Comparison of ENCODE assay signal across 8 cellular contexts in the genomic region with DNA sequence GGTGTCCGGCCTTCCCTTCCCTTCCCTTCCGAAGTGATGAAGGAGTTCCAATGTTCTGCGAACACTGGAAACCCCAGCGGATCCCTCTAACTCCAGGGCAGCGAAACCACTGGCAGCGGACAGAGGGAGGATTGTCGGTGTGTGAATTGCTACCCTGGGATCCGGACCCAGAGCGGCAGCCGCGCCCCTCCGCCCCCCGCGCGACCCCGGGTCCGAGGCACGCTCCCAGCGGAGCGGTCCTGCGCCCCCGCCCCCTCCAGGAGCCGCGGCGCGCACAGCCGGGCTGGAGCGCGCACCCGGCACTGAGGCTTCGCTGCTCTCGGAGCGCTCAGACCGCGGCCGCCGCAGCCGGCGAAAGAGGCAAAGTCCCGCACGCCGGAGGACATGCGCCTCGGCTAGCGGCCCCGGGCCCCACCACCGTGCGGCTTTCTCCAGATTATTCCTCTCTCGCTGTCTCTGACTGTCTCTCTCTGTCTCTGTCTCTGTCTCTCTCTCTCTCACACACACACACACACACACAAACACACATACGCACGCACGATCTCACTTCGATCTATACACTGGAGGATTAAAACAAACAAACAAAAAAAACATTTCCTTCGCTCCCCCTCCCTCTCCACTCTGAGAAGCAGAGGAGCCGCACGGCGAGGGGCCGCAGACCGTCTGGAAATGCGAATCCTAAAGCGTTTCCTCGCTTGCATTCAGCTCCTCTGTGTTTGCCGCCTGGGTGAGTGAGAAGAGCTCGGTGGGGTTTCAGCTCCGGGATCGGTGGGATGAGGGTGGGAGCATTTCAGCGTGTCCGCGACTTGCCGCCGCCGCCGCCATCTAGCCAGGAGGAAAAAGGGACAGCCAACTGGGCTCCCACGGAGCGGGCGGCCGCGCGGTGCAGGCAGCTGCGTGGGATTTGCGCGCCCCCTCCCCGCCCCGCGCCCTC. TPM values are rescaled to one million over a fixed set of nuclear protein-coding genes. Genes with fewer than 3 reads are reported as not detected.
A peak's percentile ranks its signal among the peaks of the same experiment; 100 is the strongest.
DNase-seq lines count a peak whose midpoint lies in the region; ATAC-seq, FAIRE-seq and TF ChIP-seq lines count a peak whose summit lies in the region.

Gene PTPRZ1, plus strand, starts transcription at position 331 of the 934 bp plus-strand sequence. Its CDS starts 339 bp downstream, at position 670.

- intact Hi-C loops in endothelial cell of umbilical vein (cut with micrococcal nuclease), result no loop called here

- no peak for DNase-seq in activated CD4-positive, alpha-beta T cell treated with anti-CD3 and anti-CD28 coated beads, Interleukin-2, amount 10 ng/mL, durations not matched to agents 7 days and 5 days
- DNase-seq in activated CD4-positive, alpha-beta T cell treated with anti-CD3 and anti-CD28 coated beads, Interleukin-2, amount 50 U/mL, for 1 hour, result no peak
- DNase-seq in NCI-H774 (lab: John Stamatoyannopoulos, UW) (peak; percentile 7), endothelial cell of umbilical vein (ENCODE audit: low read depth, low spot score) (peak; percentile 21), mesenchymal stem cell (peak; percentile 38), tibial nerve (ENCODE audit: low spot score in 2 of 2) (no peak)

- H2BK120ac ChIP-seq in mesenchymal stem cell (ENCODE audit: low read depth, low read length), result no peak within 1 kb of the TSS

- H3K9ac ChIP-seq in endothelial cell of umbilical vein (replicated peaks; ENCODE audit: extremely low read depth, insufficient read depth, low read length) (peak within 1 kb of the TSS; percentile 3), mesenchymal stem cell (ENCODE audit: low read length) (peak within 1 kb of the TSS; percentile 73)

- no peak within 1 kb of the TSS for H3K27ac Mint-ChIP-seq in activated CD4-positive, alpha-beta T cell treated with anti-CD3 and anti-CD28 coated beads, Interleukin-2, amount 10 ng/mL, durations not matched to agents 7 days and 5 days

- no peak within 1 kb of the TSS for H4K91ac ChIP-seq in mesenchymal stem cell (ENCODE audit: low read length)

- peak; percentile 63 for FAIRE-seq in endothelial cell of umbilical vein (lab: Jason Lieb, UNC)

- H3K79me1 ChIP-seq in mesenchymal stem cell (replicated peaks; ENCODE audit: low read length, poor library complexity, severe bottlenecking), result no peaks in the 10 kb centered on the region

- H3K18ac ChIP-seq in mesenchymal stem cell (ENCODE audit: low read depth in 1 of 2, low read length in 2 of 2), result no peak within 1 kb of the TSS

- POLR2A ChIA-PET in activated CD4-positive, alpha-beta T cell treated with anti-CD3 and anti-CD28 coated beads, Interleukin-2, amount 10 ng/mL, durations not matched to agents 7 days and 5 days (lab: Charles Lee), result no interaction called here
- POLR2A ChIA-PET in endothelial cell of umbilical vein (lab: Charles Lee), result interaction anchor here (0.7 kb wide), 1 partner anchor 9 kb away, joined by 3 read pairs; no protein-coding TSS in a partner anchor

- peaks cover 7% of the 10 kb centered on the region for H3K4me1 Mint-ChIP-seq in activated CD4-positive, alpha-beta T cell treated with anti-CD3 and anti-CD28 coated beads, Interleukin-2, amount 10 ng/mL, durations not matched to agents 7 days and 5 days

- H2AK5ac ChIP-seq in mesenchymal stem cell (ENCODE audit: low read length, severe bottlenecking), result no peak within 1 kb of the TSS

- H2AFZ ChIP-seq in endothelial cell of umbilical vein (ENCODE audit: low read depth, low read length), result peak within 1 kb of the TSS; percentile 95
- H2AFZ ChIP-seq in mesenchymal stem cell (ENCODE audit: low read depth, low read length), result peak within 1 kb of the TSS; percentile 86

- H3K4me1 ChIP-seq in endothelial cell of umbilical vein (ENCODE audit: control insufficient read depth, extremely low read depth, insufficient read depth, low read length), result peaks cover 9% of the 10 kb centered on the region
- peaks cover 3% of the 10 kb centered on the region for H3K4me1 ChIP-seq in mesenchymal stem cell (ENCODE audit: control insufficient read depth, insufficient read depth, low read depth, low read length)
- peaks cover 0 to 8% (median 0%) of the 10 kb centered on the region in 4 donors for H3K4me1 ChIP-seq in tibial nerve

- no peaks in the 10 kb centered on the region for H4K20me1 ChIP-seq in endothelial cell of umbilical vein (replicated peaks; ENCODE audit: control insufficient read depth, extremely low read depth, insufficient read depth, low read length)

- no peak within 1 kb of the TSS for H4K8ac ChIP-seq in mesenchymal stem cell (ENCODE audit: low read length)

- no peak for TF ChIP-seq POLR2A in endothelial cell of umbilical vein (IDR thresholded peaks at IDR 0.05; ENCODE audit: low read depth, low read length)
- peak in 1 of 2 donors; percentile 10 for TF ChIP-seq POLR2A in tibial nerve (IDR thresholded peaks at IDR 0.05)

- no peak within 1 kb of the TSS for H2BK12ac ChIP-seq in mesenchymal stem cell (ENCODE audit: low read length in 2 of 2)

- WGBS in mesenchymal stem cell, result 1% methylated on average over 82 of the region's 85 CpGs
- WGBS in tibial nerve, 2 donors, result 1% methylated on average over 50 to 79 of the region's 85 CpGs

- peak within 1 kb of the TSS in 1 of 2 experiments; percentile 49 for H3K14ac ChIP-seq in mesenchymal stem cell (ENCODE audit: low read length in 2 of 2)

- H3K79me2 ChIP-seq in endothelial cell of umbilical vein (ENCODE audit: control insufficient read depth, insufficient read depth, low read length), result no peaks in the 10 kb centered on the region

- TF ChIP-seq CTCF in endothelial cell of umbilical vein (IDR thresholded peaks at IDR 0.05; ENCODE audit: extremely low read depth in 1 of 2, insufficient read depth in 1 of 2, low read depth in 1 of 2, low read length in 2 of 2) (no peak), tibial nerve (IDR thresholded peaks at IDR 0.05) (no peak)

- no peak within 1 kb of the TSS for H3K27ac ChIP-seq in endothelial cell of umbilical vein (ENCODE audit: insufficient read depth, low read depth, low read length)
- H3K27ac ChIP-seq in mesenchymal stem cell (ENCODE audit: low read length, poor library complexity, severe bottlenecking), result no peak within 1 kb of the TSS
- H3K27ac ChIP-seq in tibial nerve, result peak within 1 kb of the TSS in 2 of 4 donors; percentile 31 to 63

- no peaks in the 10 kb centered on the region for H3K36me3 Mint-ChIP-seq in activated CD4-positive, alpha-beta T cell treated with anti-CD3 and anti-CD28 coated beads, Interleukin-2, amount 10 ng/mL, durations not matched to agents 7 days and 5 days (ENCODE audit: low read depth)

- ATAC-seq in HG03378 (IDR thresholded peaks at IDR 0.05; ENCODE audit: unreplicated experiment) (no peak), HG03135 (IDR thresholded peaks at IDR 0.05; ENCODE audit: unreplicated experiment) (no peak)

- H3K9me3 Mint-ChIP-seq in activated CD4-positive, alpha-beta T cell treated with anti-CD3 and anti-CD28 coated beads, Interleukin-2, amount 10 ng/mL, durations not matched to agents 7 days and 5 days, result no peaks in the 10 kb centered on the region

- BruUV-seq in endothelial cell of umbilical vein (replicated peaks; lab: Mats Ljungman, UMichigan), result no TSS peak

- peak within 1 kb of the TSS; percentile 37 for H3K4me3 Mint-ChIP-seq in activated CD4-positive, alpha-beta T cell treated with anti-CD3 and anti-CD28 coated beads, Interleukin-2, amount 10 ng/mL, durations not matched to agents 7 days and 5 days

- H3K9me3 ChIP-seq in endothelial cell of umbilical vein (replicated peaks; ENCODE audit: control insufficient read depth, insufficient read depth, low read length) (no peaks in the 10 kb centered on the region), mesenchymal stem cell (ENCODE audit: control insufficient read depth, low read length) (no peaks in the 10 kb centered on the region), tibial nerve (no peaks in the 10 kb centered on the region)

- H3K9me1 ChIP-seq in endothelial cell of umbilical vein (replicated peaks; ENCODE audit: control insufficient read depth, extremely low read depth, insufficient read depth, low read length), result no peaks in the 10 kb centered on the region

- H3K36me3 ChIP-seq in endothelial cell of umbilical vein (ENCODE audit: control insufficient read depth in 2 of 2, extremely low read depth in 1 of 2, insufficient read depth in 2 of 2, low read length in 2 of 2) (no peaks in the 10 kb centered on the region), mesenchymal stem cell (ENCODE audit: control insufficient read depth in 1 of 2, insufficient read depth in 2 of 2, low read depth in 1 of 2, low read length in 2 of 2) (no peaks in the 10 kb centered on the region), tibial nerve (no peaks in the 10 kb centered on the region)

- CTCF ChIA-PET in activated CD4-positive, alpha-beta T cell treated with anti-CD3 and anti-CD28 coated beads, Interleukin-2, amount 10 ng/mL, durations not matched to agents 7 days and 5 days (lab: Charles Lee), result no interaction called here
- CTCF ChIA-PET in endothelial cell of umbilical vein (lab: Charles Lee), result interaction anchor here (1.6 to 4.3 kb wide), 2 partner anchors 122 to 506 kb away, joined by 7 to 31 read pairs; no protein-coding TSS in a partner anchor

- H2BK15ac ChIP-seq in mesenchymal stem cell (ENCODE audit: low read depth, poor library complexity, severe bottlenecking), result no peak within 1 kb of the TSS

- H3K4me3 ChIP-seq in endothelial cell of umbilical vein (replicated peaks in 1 of 3; ENCODE audit: insufficient read depth in 1 of 3, low read depth in 1 of 3, low read length in 3 of 3) (peak within 1 kb of the TSS; percentile 43 to 81 (median 69)), mesenchymal stem cell (ENCODE audit: insufficient read depth in 1 of 2, low read depth in 1 of 2, low read length in 2 of 2) (peak within 1 kb of the TSS; percentile 62 to 87), tibial nerve (peak within 1 kb of the TSS; percentile 45 to 60 (median 52))

- TF ChIP-seq EP300 in tibial nerve (IDR thresholded peaks at IDR 0.05), result no peak

- H3K4me2 ChIP-seq in endothelial cell of umbilical vein (ENCODE audit: insufficient read depth, low read length) (peak within 1 kb of the TSS; percentile 95), mesenchymal stem cell (ENCODE audit: low read length, poor library complexity, severe bottlenecking) (peak within 1 kb of the TSS; percentile 74)

- H2BK5ac ChIP-seq in mesenchymal stem cell (ENCODE audit: low read depth, low read length, poor library complexity, severe bottlenecking), result no peak within 1 kb of the TSS

- peak within 1 kb of the TSS in 1 of 2 experiments; percentile 72 for H3K23ac ChIP-seq in mesenchymal stem cell (ENCODE audit: low read length in 2 of 2)

- dilution Hi-C loops in endothelial cell of umbilical vein (cut with MboI; ENCODE audit: extremely low pct_ligation_motif_present, low sequenced_read_pairs), result no loop called here

- peaks cover 40% of the 10 kb centered on the region for H3K27me3 Mint-ChIP-seq in activated CD4-positive, alpha-beta T cell treated with anti-CD3 and anti-CD28 coated beads, Interleukin-2, amount 10 ng/mL, durations not matched to agents 7 days and 5 days

- H3K4ac ChIP-seq in mesenchymal stem cell (ENCODE audit: low read depth in 1 of 2, low read length in 2 of 2), result no peak within 1 kb of the TSS

- H3K27me3 ChIP-seq in endothelial cell of umbilical vein (ENCODE audit: control insufficient read depth in 2 of 2, insufficient read depth in 2 of 2, low read length in 2 of 2) (peaks cover 20 to 71% of the 10 kb centered on the region in 2 experiments), mesenchymal stem cell (ENCODE audit: control insufficient read depth in 1 of 2, insufficient read depth in 1 of 2, low read length in 2 of 2) (peaks cover 20 to 26% of the 10 kb centered on the region in 2 experiments), tibial nerve (peaks cover 0 to 5% of the 10 kb centered on the region in 2 donors)

RNA-seq across cellular contexts. Expression of gene PTPRZ1, which starts in this region (rescaled TPM):
- total RNA-seq in activated CD4-positive, alpha-beta T cell treated with anti-CD3 and anti-CD28 coated beads, Interleukin-2, amount 10 ng/mL, durations not matched to agents 7 days and 5 days, result not detected
- total RNA-seq in endothelial cell of umbilical vein (not detected in 2 replicates), tibial nerve (10 to 100 TPM in 2 of 4 donors, 1 to 10 TPM in 2; 3.5 to 26.4 (median 11.0) TPM)
- polyA plus RNA-seq in endothelial cell of umbilical vein, result 0.07 and 0.11 TPM in 2 replicates
- not detected in 2 replicates for polyA plus RNA-seq in endothelial cell of umbilical vein (2011; cell fraction: cytosol; rRNA removed)
- not detected in 2 replicates for polyA plus RNA-seq in endothelial cell of umbilical vein (2011; cell fraction: nucleus; rRNA removed)
- not detected in 2 replicates for polyA plus RNA-seq in endothelial cell of umbilical vein (2012)
- polyA minus RNA-seq in endothelial cell of umbilical vein, result not detected in 2 replicates
- polyA minus RNA-seq in endothelial cell of umbilical vein (2011; cell fraction: cytosol; rRNA and poly(A)+ RNA removed), result not detected
- not detected in 2 replicates for polyA minus RNA-seq in endothelial cell of umbilical vein (2011; cell fraction: nucleus; rRNA and poly(A)+ RNA removed)
- polyA plus RNA-seq in mesenchymal stem cell (2013, experiment 1 of 2), result 0.01 TPM
- polyA plus RNA-seq in mesenchymal stem cell (2013, experiment 2 of 2), result 0.01 TPM

Comparison
In these comparisons a context has a peak if more than half of its experiments do, and no peak if none do; other contexts are left out.
1. Peak in DNase-seq, H3K4me3 ChIP-seq, H3K9ac ChIP-seq and H3K4me2 ChIP-seq in endothelial cell of umbilical vein; RNA of the gene not detected or under 1 TPM.
2. DNase-seq: peak in NCI-H774 (single experiment) and mesenchymal stem cell (single experiment); none in activated CD4-positive, alpha-beta T cell treated with anti-CD3 and anti-CD28 coated beads, Interleukin-2, amount 10 ng/mL, durations not matched to agents 7 days and 5 days (single experiment), activated CD4-positive, alpha-beta T cell treated with anti-CD3 and anti-CD28 coated beads, Interleukin-2, amount 50 U/mL, for 1 hour (single experiment) and tibial nerve (0 of 2).
3. Peak in every context shown above with its lines, with median percentiles within 50 percentile points of each other: H3K4me3 ChIP-seq.